Comparison of ENCODE assay signal across 14 cellular contexts in the genomic region with DNA sequence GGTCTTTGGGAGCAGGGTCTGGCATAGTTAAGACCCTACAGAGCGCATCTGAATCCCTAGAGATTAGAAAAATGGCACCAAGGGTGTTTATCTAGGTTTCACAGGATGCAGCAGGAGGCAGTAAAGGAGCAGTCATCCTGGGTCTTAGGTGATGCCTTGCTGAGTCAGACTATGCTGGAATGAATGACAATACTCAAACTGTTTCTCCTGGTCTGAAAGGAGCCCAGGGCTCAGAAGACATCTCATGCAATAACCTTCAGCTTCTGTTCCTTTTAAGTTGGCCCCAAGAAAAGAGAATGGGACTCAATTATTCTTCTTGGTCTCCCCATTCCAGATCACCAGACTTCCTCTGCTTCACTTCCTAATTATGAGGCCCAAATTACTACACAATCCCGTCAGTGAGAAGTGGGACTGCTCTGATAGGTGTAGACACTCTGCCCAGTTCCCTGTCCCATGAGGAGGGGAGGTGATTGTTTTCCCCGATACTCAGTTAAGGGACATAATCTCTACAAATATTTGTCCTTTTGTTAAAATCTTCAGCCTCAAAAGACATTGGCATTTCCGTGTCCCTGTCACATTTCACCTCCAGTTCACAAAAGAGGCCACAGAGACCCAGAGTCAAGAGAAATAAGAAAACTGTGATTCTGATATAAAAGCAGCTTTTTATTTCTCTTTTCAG. TPM values are rescaled to one million over a fixed set of nuclear protein-coding genes. Genes with fewer than 3 reads are reported as not detected.
DNase-seq lines count a peak whose midpoint lies in the region; ATAC-seq and TF ChIP-seq lines count a peak whose summit lies in the region.
"Had no signal": no experiment of that assay in that cellular context is flagged by ENCODE, and none has a peak within 500 bp of the region (broad histone marks: within the 10 kb centered on the region; RNA-seq: fewer than 3 reads in every experiment).

No MANE protein-coding gene starts in this region.

- H2AFZ ChIP-seq in PC-9 = no peak overlapping the region

- POLR2A ChIA-PET in MCF 10A (lab: Yijun Ruan, JAX) = interaction anchor here (0.6 to 1.2 kb wide), 3 partner anchors 9 to 43 kb away, joined by 3 to 4 read pairs (median 3); a partner anchor contains a TSS
- POLR2A ChIA-PET in PC-9 (lab: Charles Lee; ENCODE audit: unreplicated experiment) = no interaction called here

- no peaks in the 10 kb centered on the region for H3K9me2 ChIP-seq in PC-9 (ENCODE audit: insufficient read depth)

- no peaks in the 10 kb centered on the region for H3K79me2 ChIP-seq in PC-9 (ENCODE audit: low read depth)

- no peaks in the 10 kb centered on the region for H3K36me3 Mint-ChIP-seq in MCF 10A (ENCODE audit: insufficient read depth, unreplicated experiment)
- H3K36me3 Mint-ChIP-seq: immature natural killer cell had no signal

- WGBS in testis, 2 donors = 69 to 79% methylated on average over 4 of the region's 4 CpGs

- H3K27me3 ChIP-seq in breast epithelium = no peaks in the 10 kb centered on the region
- no peaks in the 10 kb centered on the region for H3K27me3 ChIP-seq in PC-9 (ENCODE audit: insufficient read depth, low read depth)
- H3K27me3 ChIP-seq in testis = no peaks in the 10 kb centered on the region
- no peaks in the 10 kb centered on the region for H3K27me3 ChIP-seq in gastrocnemius medialis
- H3K27me3 ChIP-seq: BLaER1, SJSA1 had no signal

- intact Hi-C loops in MCF 10A (cut with micrococcal nuclease) (loop anchor here (1.0 kb wide), 1 partner anchor 87 kb away; no protein-coding TSS in a partner anchor), breast epithelium (cut with DNase I; ENCODE audit: low total_unique reads) (no loop called here), PC-9 (cut with micrococcal nuclease; ENCODE audit: unreplicated experiment) (no loop called here), testis (cut with DNase I; ENCODE audit: low total_unique reads) (no loop called here), gastrocnemius medialis (cut with DNase I; ENCODE audit: low total_unique reads) (no loop called here)

- no peak for ATAC-seq in gastrocnemius medialis

- H3K27ac ChIP-seq in breast epithelium (no peak overlapping the region), PC-9 (no peak overlapping the region), testis (no peak overlapping the region), gastrocnemius medialis (no peak overlapping the region)
- H3K27ac ChIP-seq: coronary artery, SJSA1 had no signal

- H3K27me3 Mint-ChIP-seq in MCF 10A (ENCODE audit: insufficient read depth, unreplicated experiment) = no peaks in the 10 kb centered on the region

- H3K4me1 ChIP-seq in breast epithelium (no peaks in the 10 kb centered on the region), PC-9 (replicated peaks; ENCODE audit: insufficient read depth) (no peaks in the 10 kb centered on the region), testis (no peaks in the 10 kb centered on the region), gastrocnemius medialis (no peaks in the 10 kb centered on the region)

- H3K27ac Mint-ChIP-seq in MCF 10A (ENCODE audit: low read depth, unreplicated experiment) = no peak overlapping the region
- H3K27ac Mint-ChIP-seq: immature natural killer cell had no signal

- H3K9me3 ChIP-seq in breast epithelium (peaks cover 0 to 6% of the 10 kb centered on the region in 2 donors), PC-9 (ENCODE audit: insufficient read depth, low read depth) (no peaks in the 10 kb centered on the region), testis (no peaks in the 10 kb centered on the region), gastrocnemius medialis (no peaks in the 10 kb centered on the region)
- H3K9me3 ChIP-seq: SJSA1 had no signal

- TF ChIP-seq POLR2A in breast epithelium (IDR thresholded peaks at IDR 0.05) (no peak), testis (IDR thresholded peaks at IDR 0.05) (no peak), gastrocnemius medialis (IDR thresholded peaks at IDR 0.05) (no peak)

- in situ Hi-C loops in gastrocnemius medialis (cut with MboI; ENCODE audit: low sequenced_read_pairs in 4 of 4) = no loop called here

- no peak overlapping the region for H3K4me3 ChIP-seq in breast epithelium
- no peak overlapping the region for H3K4me3 ChIP-seq in fibroblast of the aortic adventitia (ENCODE audit: low read depth, low read length)
- no peak overlapping the region for H3K4me3 ChIP-seq in PC-9
- H3K4me3 ChIP-seq in testis = no peak overlapping the region
- H3K4me3 ChIP-seq in gastrocnemius medialis = no peak overlapping the region
- H3K4me3 ChIP-seq: BLaER1, coronary artery, SJSA1 had no signal

- BruUV-seq in MCF 10A (replicated peaks; lab: Mats Ljungman, UMichigan) = no TSS peak
- no TSS peak for BruUV-seq in PC-9 (replicated peaks; lab: Mats Ljungman, UMichigan)

- H3K9me3 Mint-ChIP-seq in MCF 10A (ENCODE audit: unreplicated experiment) = no peaks in the 10 kb centered on the region
- H3K9me3 Mint-ChIP-seq: immature natural killer cell had no signal

- no peaks in the 10 kb centered on the region for H3K4me1 Mint-ChIP-seq in MCF 10A (ENCODE audit: insufficient read depth, unreplicated experiment)
- H3K4me1 Mint-ChIP-seq: immature natural killer cell had no signal

- H3K4me3 Mint-ChIP-seq in MCF 10A (ENCODE audit: unreplicated experiment) = no peak overlapping the region
- H3K4me3 Mint-ChIP-seq: immature natural killer cell had no signal

- H3K4me2 ChIP-seq in PC-9 = no peak overlapping the region

- DNase-seq in MCF 10A (ENCODE audit: unreplicated experiment) = peak; percentile 35
- no peak for DNase-seq in breast epithelium (ENCODE audit: low spot score in 2 of 2)
- DNase-seq in RPMI7951 (ENCODE audit: low read depth) = peak; percentile 19
- DNase-seq in fibroblast of the aortic adventitia (ENCODE audit: low read depth) = peak; percentile 23
- no peak for DNase-seq in PC-9
- no peak for DNase-seq in testis
- no peak for DNase-seq in epidermal melanocyte (ENCODE audit: insufficient read length, low spot score)
- no peak for DNase-seq in gastrocnemius medialis
- DNase-seq: immature natural killer cell; MM.1S; stimulated activated CD8-positive, alpha-beta memory T cell treated with anti-CD3 and anti-CD28 coated beads, Interleukin-4, amount 100 ng/mL, for 48 hours had no signal

- peak; percentile 31 for TF ChIP-seq CTCF in MCF 10A (IDR thresholded peaks at IDR 0.05; ENCODE audit: unreplicated experiment)
- no peak for TF ChIP-seq CTCF in breast epithelium (IDR thresholded peaks at IDR 0.05)
- no peak for TF ChIP-seq CTCF in fibroblast of the aortic adventitia (IDR thresholded peaks at IDR 0.05; ENCODE audit: insufficient read depth, low read length)
- TF ChIP-seq CTCF in PC-9 (conservative IDR thresholded peaks at IDR 0.05) = no peak
- TF ChIP-seq CTCF in testis (IDR thresholded peaks at IDR 0.05) = no peak
- no peak for TF ChIP-seq CTCF in gastrocnemius medialis (IDR thresholded peaks at IDR 0.05 in 4 of 5, conservative IDR thresholded peaks at IDR 0.05 in 1 of 5)

- H3K36me3 ChIP-seq in breast epithelium = no peaks in the 10 kb centered on the region
- H3K36me3 ChIP-seq in PC-9 (ENCODE audit: low read depth) = no peaks in the 10 kb centered on the region
- H3K36me3 ChIP-seq in testis (ENCODE audit: low read depth, missing control alignments) = no peaks in the 10 kb centered on the region
- no peaks in the 10 kb centered on the region for H3K36me3 ChIP-seq in gastrocnemius medialis
- H3K36me3 ChIP-seq: BLaER1, SJSA1 had no signal

- H4K20me1 ChIP-seq in PC-9 (ENCODE audit: insufficient read depth) = no peaks in the 10 kb centered on the region
- H4K20me1 ChIP-seq: BLaER1 had no signal

- H3F3A ChIP-seq in PC-9 (ENCODE audit: insufficient read depth, low read depth) = no peaks in the 10 kb centered on the region

- CTCF ChIA-PET in MCF 10A (lab: Yijun Ruan, JAX) = interaction anchor here (0.6 to 1.2 kb wide), 3 partner anchors 68 to 298 kb away, joined by 3 read pairs; no protein-coding TSS in a partner anchor
- CTCF ChIA-PET in PC-9 (lab: Charles Lee) = no interaction called here

RNA-seq across cellular contexts. Expression of a gene that starts 14.8 kb away (rescaled TPM):
- not detected in 2 replicates for total RNA-seq in MCF 10A (2022)
- not detected for total RNA-seq in breast epithelium
- total RNA-seq in RPMI7951 (2014; rRNA removed; shearing (Covaris generic)) = not detected in 2 replicates
- not detected in 2 replicates for total RNA-seq in fibroblast of the aortic adventitia (ENCODE audit: low replicate concordance)
- not detected in 2 replicates for total RNA-seq in PC-9 (2021)
- total RNA-seq in testis = not detected
- polyA plus RNA-seq in testis (ENCODE audit: insufficient read depth, low read depth, low replicate concordance) = not detected
- under 1 TPM in 1 of 4 donors, not detected in 3; 0.27 TPM for total RNA-seq in gastrocnemius medialis
- total RNA-seq: SJSA1 had no signal
- polyA plus RNA-seq: immature natural killer cell had no signal

RNA-seq across cellular contexts. Expression of a gene that starts 17.5 kb away (rescaled TPM):
- 61.2 and 101 TPM in 2 replicates for total RNA-seq in MCF 10A (2022)
- 100 to 1,000 TPM; 198 to 207 (median 198) TPM for total RNA-seq in breast epithelium
- 56.0 and 65.0 TPM in 2 replicates for total RNA-seq in RPMI7951 (2014; rRNA removed; shearing (Covaris generic))
- 268 and 280 TPM in 2 replicates for total RNA-seq in fibroblast of the aortic adventitia (ENCODE audit: low replicate concordance)
- total RNA-seq in PC-9 (2021) = 76.6 and 80.8 TPM in 2 replicates
- total RNA-seq in testis = 100 to 1,000 TPM; 110 to 122 TPM
- polyA plus RNA-seq in testis (ENCODE audit: insufficient read depth, low read depth, low replicate concordance) = 57.0 TPM
- 10 to 100 TPM; 21.0 to 33.2 (median 27.4) TPM for total RNA-seq in gastrocnemius medialis

RNA-seq across cellular contexts. Expression of a gene that starts 38.8 kb away (rescaled TPM):
- total RNA-seq in MCF 10A (2022) (0.61 and 1.7 TPM in 2 replicates), breast epithelium (under 1 TPM in 1 of 3 donors, not detected in 2; 0.88 TPM), fibroblast of the aortic adventitia (ENCODE audit: low replicate concordance) (not detected in 2 replicates), PC-9 (2021) (2.9 and 3.0 TPM in 2 replicates), testis (1 to 10 TPM; 8.1 to 8.4 TPM), gastrocnemius medialis (not detected)
- 0.36 and 1.3 TPM in 2 replicates for total RNA-seq in RPMI7951 (2014; rRNA removed; shearing (Covaris generic))
- polyA plus RNA-seq in testis (ENCODE audit: insufficient read depth, low read depth, low replicate concordance) = 34.9 TPM

RNA-seq across cellular contexts. Expression of a gene that starts 43.6 kb away (rescaled TPM):
- total RNA-seq in MCF 10A (2022) = 72.9 and 80.1 TPM in 2 replicates
- total RNA-seq in breast epithelium = 10 to 100 TPM; 44.3 to 84.4 (median 54.1) TPM
- 23.7 and 24.0 TPM in 2 replicates for total RNA-seq in RPMI7951 (2014; rRNA removed; shearing (Covaris generic))
- 23.0 and 37.7 TPM in 2 replicates for total RNA-seq in fibroblast of the aortic adventitia (ENCODE audit: low replicate concordance)
- total RNA-seq in PC-9 (2021) = 78.1 and 82.8 TPM in 2 replicates
- total RNA-seq in testis = 100 to 1,000 TPM; 105 to 155 TPM
- 119 TPM for polyA plus RNA-seq in testis (ENCODE audit: insufficient read depth, low read depth, low replicate concordance)
- total RNA-seq in gastrocnemius medialis = 10 to 100 TPM in 2 of 4 donors, 1 to 10 TPM in 2; 7.8 to 33.0 (median 11.6) TPM

Comparison
In these comparisons a context has a peak if more than half of its experiments do, and no peak if none do; other contexts are left out.
1. DNase-seq: peak in MCF 10A (single experiment), RPMI7951 (single experiment) and fibroblast of the aortic adventitia (single experiment); none in breast epithelium (0 of 2), PC-9 (0 of 2), testis (single experiment), epidermal melanocyte (single experiment) and gastrocnemius medialis (0 of 2).